23 cellular contexts compared by ENCODE assay signal in the genomic region with DNA sequence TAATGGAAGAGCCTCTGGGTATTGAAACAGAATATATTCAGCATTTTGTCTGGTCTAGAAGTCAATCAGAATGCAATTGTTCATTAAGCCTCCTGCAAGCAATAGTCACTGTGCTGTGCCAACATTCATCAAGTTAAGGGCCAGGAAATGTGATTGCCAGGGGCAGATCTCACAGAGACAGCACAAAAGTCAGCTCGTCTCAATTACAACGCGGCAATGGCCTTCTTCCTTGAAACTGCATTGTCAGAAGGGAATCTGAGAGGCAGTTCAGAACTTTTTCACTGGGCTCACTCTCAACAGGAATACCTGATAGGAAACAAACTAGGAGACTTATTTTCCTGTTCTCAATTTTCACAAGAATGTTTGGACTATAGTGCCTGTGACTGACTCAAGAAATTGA.
"Had no signal": no experiment of that assay in that cellular context is flagged by ENCODE, and none has a peak within 500 bp of the region (broad histone marks: within the 10 kb centered on the region; RNA-seq: fewer than 3 reads in every experiment).

No MANE protein-coding gene starts in this region.

- H3K4me1 Mint-ChIP-seq: activated CD4-positive, alpha-beta T cell treated with anti-CD3 and anti-CD28 coated beads, Interleukin-2, amount 10 ng/mL, durations not matched to agents 7 days and 5 days; activated T-helper 17 cell treated with anti-CD3 and anti-CD28 coated beads, Interleukin-2, amount 50 U/mL, for 72 hours; memory B cell; stimulated activated naive B cell treated with anti-CD40 and anti-IgM and Interleukin-4, amounts not matched to agents 10 μg/mL and 1 μg/mL and 100 μg/mL, for 72 hours had no signal

- ATAC-seq: activated CD8-positive, alpha-beta T cell treated with anti-CD3 and anti-CD28 coated beads for 36 hours; activated T-cell treated with anti-CD3 and anti-CD28 coated beads, Interleukin-2, amount 50 U/mL, for 4 hours; activated T-helper 17 cell treated with anti-CD3 and anti-CD28 coated beads, Interleukin-2, amount 50 U/mL, for 72 hours; gastrocnemius medialis; left colon; natural killer cell treated with Interleukin-12 subunit alpha and Interleukin-12 subunit beta and Interleukin-15 and Interleukin-18, amount 100 ng/mL, for 72 hours; stimulated activated naive B cell treated with anti-CD40 and anti-IgM and Interleukin-4, amounts not matched to agents 10 μg/mL and 1 μg/mL and 100 μg/mL, for 72 hours had no signal

- DNase-seq: activated CD4-positive, alpha-beta T cell treated with anti-CD3 and anti-CD28 coated beads for 1 hour; activated CD4-positive, alpha-beta T cell treated with anti-CD3 and anti-CD28 coated beads, Interleukin-2, amount 10 ng/mL, durations not matched to agents 7 days and 5 days; activated CD8-positive, alpha-beta T cell treated with anti-CD3 and anti-CD28 coated beads for 36 hours; activated gamma-delta T cell treated with Interleukin-2 at 50 U/mL for 16 hours; activated naive CD4-positive, alpha-beta T cell treated with anti-CD3 and anti-CD28 coated beads, Interleukin-2, amount 50 U/mL, for 16 hours; activated T-cell treated with anti-CD3 and anti-CD28 coated beads, Interleukin-2, amount 50 U/mL, for 4 hours; amniotic stem cell; caudate nucleus; gastrocnemius medialis; glutamatergic neuron; islet precursor cell; left colon; sigmoid colon; stimulated activated CD4-positive, alpha-beta T cell treated with anti-CD3 and anti-CD28 coated beads, Interleukin-15, amount 100 ng/mL, for 24 hours; stimulated activated CD4-positive, alpha-beta T cell treated with anti-CD3 and anti-CD28 coated beads, Interleukin-2, amount 100 ng/mL, for 24 hours; stimulated activated naive B cell treated with anti-CD40 and anti-IgM and Interleukin-4, amounts not matched to agents 10 μg/mL and 1 μg/mL and 100 μg/mL, for 72 hours had no signal

- H3K4me1 ChIP-seq: sigmoid colon, suprapubic skin, tibial nerve had no signal

- H3K27me3 ChIP-seq: gastrocnemius medialis, sigmoid colon, suprapubic skin, tibial nerve had no signal

- H3K27ac ChIP-seq: sigmoid colon, suprapubic skin, tibial nerve had no signal

- H3K9me3 Mint-ChIP-seq: natural killer cell treated with Interleukin-12 subunit alpha and Interleukin-12 subunit beta and Interleukin-15 and Interleukin-18, amount 100 ng/mL, for 72 hours had no signal

- H3K36me3 ChIP-seq: gastrocnemius medialis, sigmoid colon, suprapubic skin, tibial nerve had no signal

- H3K27ac Mint-ChIP-seq: activated CD4-positive, alpha-beta T cell treated with anti-CD3 and anti-CD28 coated beads, Interleukin-2, amount 10 ng/mL, durations not matched to agents 7 days and 5 days; activated CD8-positive, alpha-beta T cell treated with anti-CD3 and anti-CD28 coated beads for 36 hours; activated T-helper 17 cell treated with anti-CD3 and anti-CD28 coated beads, Interleukin-2, amount 50 U/mL, for 72 hours; memory B cell; natural killer cell treated with Interleukin-12 subunit alpha and Interleukin-12 subunit beta and Interleukin-15 and Interleukin-18, amount 100 ng/mL, for 72 hours; progenitor cell of endocrine pancreas; stimulated activated naive B cell treated with anti-CD40 and anti-IgM and Interleukin-4, amounts not matched to agents 10 μg/mL and 1 μg/mL and 100 μg/mL, for 72 hours had no signal

- H3K9me3 ChIP-seq: gastrocnemius medialis had no signal

- H3K4me3 Mint-ChIP-seq: activated CD4-positive, alpha-beta T cell treated with anti-CD3 and anti-CD28 coated beads, Interleukin-2, amount 10 ng/mL, durations not matched to agents 7 days and 5 days; activated CD8-positive, alpha-beta T cell treated with anti-CD3 and anti-CD28 coated beads for 36 hours; activated T-cell treated with anti-CD3 and anti-CD28 coated beads, Interleukin-2, amount 50 U/mL, for 4 hours; activated T-helper 17 cell treated with anti-CD3 and anti-CD28 coated beads, Interleukin-2, amount 50 U/mL, for 72 hours; memory B cell; natural killer cell treated with Interleukin-12 subunit alpha and Interleukin-12 subunit beta and Interleukin-15 and Interleukin-18, amount 100 ng/mL, for 72 hours; stimulated activated naive B cell treated with anti-CD40 and anti-IgM and Interleukin-4, amounts not matched to agents 10 μg/mL and 1 μg/mL and 100 μg/mL, for 72 hours had no signal

- H3K4me2 ChIP-seq: smooth muscle cell had no signal

- H3K36me3 Mint-ChIP-seq: natural killer cell treated with Interleukin-12 subunit alpha and Interleukin-12 subunit beta and Interleukin-15 and Interleukin-18, amount 100 ng/mL, for 72 hours; stimulated activated naive B cell treated with anti-CD40 and anti-IgM and Interleukin-4, amounts not matched to agents 10 μg/mL and 1 μg/mL and 100 μg/mL, for 72 hours had no signal

- H3K27me3 Mint-ChIP-seq: activated CD4-positive, alpha-beta T cell treated with anti-CD3 and anti-CD28 coated beads, Interleukin-2, amount 10 ng/mL, durations not matched to agents 7 days and 5 days; activated CD8-positive, alpha-beta T cell treated with anti-CD3 and anti-CD28 coated beads for 36 hours; activated T-helper 17 cell treated with anti-CD3 and anti-CD28 coated beads, Interleukin-2, amount 50 U/mL, for 72 hours; memory B cell; natural killer cell treated with Interleukin-12 subunit alpha and Interleukin-12 subunit beta and Interleukin-15 and Interleukin-18, amount 100 ng/mL, for 72 hours; progenitor cell of endocrine pancreas; stimulated activated naive B cell treated with anti-CD40 and anti-IgM and Interleukin-4, amounts not matched to agents 10 μg/mL and 1 μg/mL and 100 μg/mL, for 72 hours had no signal

- H3K4me3 ChIP-seq: gastrocnemius medialis, sigmoid colon, smooth muscle cell, suprapubic skin, tibial nerve had no signal
